1 cellular context compared by ENCODE assay signal in the genomic region with DNA sequence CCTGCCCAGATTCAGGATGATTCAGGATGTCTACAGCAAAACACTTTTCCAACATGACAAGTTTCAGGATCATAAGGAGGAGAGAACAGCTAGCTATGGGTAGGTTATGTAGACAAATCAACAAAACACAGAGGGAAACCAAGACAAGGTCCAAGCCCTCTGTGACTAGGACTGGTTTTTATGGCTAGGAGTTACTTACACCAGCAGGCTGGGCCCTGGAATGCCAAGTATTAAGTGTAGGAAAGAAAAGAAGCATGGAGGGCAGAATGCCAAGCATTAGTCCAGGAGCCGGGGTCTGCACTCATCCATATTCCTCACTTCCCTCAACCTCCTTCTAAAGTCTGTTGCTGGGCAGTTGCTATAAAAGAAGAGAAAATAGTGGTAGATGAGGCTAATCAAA.
TF ChIP-seq lines count a peak whose summit lies in the region.

No MANE protein-coding gene starts in this region.

TF ChIP-seq in GM23338, 12 proteins besides CTCF, POLR2A, EP300 and RAD21 (continued from another document):
- TF ChIP-seq, protein P1, sequence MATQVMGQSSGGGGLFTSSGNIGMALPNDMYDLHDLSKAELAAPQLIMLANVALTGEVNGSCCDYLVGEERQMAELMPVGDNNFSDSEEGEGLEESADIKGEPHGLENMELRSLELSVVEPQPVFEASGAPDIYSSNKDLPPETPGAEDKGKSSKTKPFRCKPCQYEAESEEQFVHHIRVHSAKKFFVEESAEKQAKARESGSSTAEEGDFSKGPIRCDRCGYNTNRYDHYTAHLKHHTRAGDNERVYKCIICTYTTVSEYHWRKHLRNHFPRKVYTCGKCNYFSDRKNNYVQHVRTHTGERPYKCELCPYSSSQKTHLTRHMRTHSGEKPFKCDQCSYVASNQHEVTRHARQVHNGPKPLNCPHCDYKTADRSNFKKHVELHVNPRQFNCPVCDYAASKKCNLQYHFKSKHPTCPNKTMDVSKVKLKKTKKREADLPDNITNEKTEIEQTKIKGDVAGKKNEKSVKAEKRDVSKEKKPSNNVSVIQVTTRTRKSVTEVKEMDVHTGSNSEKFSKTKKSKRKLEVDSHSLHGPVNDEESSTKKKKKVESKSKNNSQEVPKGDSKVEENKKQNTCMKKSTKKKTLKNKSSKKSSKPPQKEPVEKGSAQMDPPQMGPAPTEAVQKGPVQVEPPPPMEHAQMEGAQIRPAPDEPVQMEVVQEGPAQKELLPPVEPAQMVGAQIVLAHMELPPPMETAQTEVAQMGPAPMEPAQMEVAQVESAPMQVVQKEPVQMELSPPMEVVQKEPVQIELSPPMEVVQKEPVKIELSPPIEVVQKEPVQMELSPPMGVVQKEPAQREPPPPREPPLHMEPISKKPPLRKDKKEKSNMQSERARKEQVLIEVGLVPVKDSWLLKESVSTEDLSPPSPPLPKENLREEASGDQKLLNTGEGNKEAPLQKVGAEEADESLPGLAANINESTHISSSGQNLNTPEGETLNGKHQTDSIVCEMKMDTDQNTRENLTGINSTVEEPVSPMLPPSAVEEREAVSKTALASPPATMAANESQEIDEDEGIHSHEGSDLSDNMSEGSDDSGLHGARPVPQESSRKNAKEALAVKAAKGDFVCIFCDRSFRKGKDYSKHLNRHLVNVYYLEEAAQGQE (IDR thresholded peaks at IDR 0.05; ENCODE audit: unreplicated experiment) = no peak
